24 cellular contexts compared by ENCODE assay signal in the genomic region with DNA sequence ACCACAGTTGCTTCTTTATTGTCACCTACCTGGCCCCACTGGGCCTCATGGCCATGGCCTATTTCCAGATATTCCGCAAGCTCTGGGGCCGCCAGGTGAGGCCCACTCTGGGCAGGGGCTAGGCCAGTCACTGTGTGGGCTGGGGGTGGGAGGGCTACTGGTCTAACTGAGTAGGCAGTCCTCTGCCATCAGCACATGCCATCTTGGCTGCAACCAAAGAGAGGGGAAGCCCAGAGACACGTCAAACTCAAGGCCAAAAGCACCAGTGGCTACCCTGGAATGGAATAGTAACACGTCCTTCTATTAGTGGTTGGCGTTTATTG. TPM values are rescaled to one million over a fixed set of nuclear protein-coding genes. Genes with fewer than 3 reads are reported as not detected.
DNase-seq lines count a peak whose midpoint lies in the region; ATAC-seq and TF ChIP-seq lines count a peak whose summit lies in the region.
"Had no signal": no experiment of that assay in that cellular context is flagged by ENCODE, and none has a peak within 500 bp of the region (broad histone marks: within the 10 kb centered on the region; RNA-seq: fewer than 3 reads in every experiment).

No MANE protein-coding gene starts in this region.

- H3K4me1 Mint-ChIP-seq in stimulated activated effector memory CD8-positive, alpha-beta T cell treated with anti-CD3 and anti-CD28 coated beads, Interleukin-12 subunit alpha, Interleukin-12 subunit beta, amount 100 ng/mL, for 72 hours, result peaks cover 19% of the 10 kb centered on the region

- ATAC-seq in heart left ventricle (no peak), GM18519 (IDR thresholded peaks at IDR 0.05; ENCODE audit: low FRiP score, unreplicated experiment) (no peak)
- ATAC-seq in stimulated activated effector memory CD8-positive, alpha-beta T cell treated with anti-CD3 and anti-CD28 coated beads, Interleukin-12 subunit alpha, Interleukin-12 subunit beta, amount 100 ng/mL, for 72 hours, result no peak
- ATAC-seq: A549, GM12878, GM23338 had no signal

- no peaks in the 10 kb centered on the region for H3K9me3 ChIP-seq in left ventricle myocardium inferior (replicated peaks)
- no peaks in the 10 kb centered on the region for H3K9me3 ChIP-seq in heart left ventricle
- H3K9me3 ChIP-seq: A549; BE2C; BLaER1 treated with 17β-estradiol and CSF1 and Interleukin-3, amounts not matched to agents 10 nM and 100 nM; HAP-1 had no signal

- H3K27ac ChIP-seq in left ventricle myocardium inferior (replicated peaks) (peak overlapping the region; percentile 60), heart left ventricle (no peak overlapping the region), coronary artery (no peak overlapping the region)
- H3K27ac ChIP-seq: A549 had no signal

- H3K4me3 ChIP-seq in left ventricle myocardium inferior (no peak overlapping the region), heart left ventricle (no peak overlapping the region), coronary artery (no peak overlapping the region)
- H3K4me3 ChIP-seq: A549; BLaER1 treated with 17β-estradiol and CSF1 and Interleukin-3, amounts not matched to agents 10 nM and 100 nM; GM12878; GM23338; HAP-1 had no signal

- no peak for TF ChIP-seq POLR2A in heart left ventricle (IDR thresholded peaks at IDR 0.05)

- no peaks in the 10 kb centered on the region for H3K9me3 Mint-ChIP-seq in stimulated activated effector memory CD8-positive, alpha-beta T cell treated with anti-CD3 and anti-CD28 coated beads, Interleukin-12 subunit alpha, Interleukin-12 subunit beta, amount 100 ng/mL, for 72 hours
- H3K9me3 Mint-ChIP-seq: CD4-positive, alpha-beta T cell; CD8-positive, alpha-beta memory T cell; GM23338; HFFc6 had no signal

- H3K27me3 ChIP-seq in left ventricle myocardium inferior (ENCODE audit: low read depth), result peaks cover 12% of the 10 kb centered on the region
- peaks cover 0 to 25% (median 4%) of the 10 kb centered on the region in 9 donors for H3K27me3 ChIP-seq in heart left ventricle
- H3K27me3 ChIP-seq: BE2C had no signal

- peaks cover under 1% of the 10 kb centered on the region for H3K36me3 Mint-ChIP-seq in stimulated activated effector memory CD8-positive, alpha-beta T cell treated with anti-CD3 and anti-CD28 coated beads, Interleukin-12 subunit alpha, Interleukin-12 subunit beta, amount 100 ng/mL, for 72 hours

- no peak for TF ChIP-seq CTCF in left ventricle myocardium inferior (IDR thresholded peaks at IDR 0.05; ENCODE audit: borderline replicate concordance)
- TF ChIP-seq CTCF in heart left ventricle (IDR thresholded peaks at IDR 0.05), result no peak
- no peak for TF ChIP-seq CTCF in coronary artery (IDR thresholded peaks at IDR 0.05)

- H3K4me1 ChIP-seq in left ventricle myocardium inferior (peaks cover 48% of the 10 kb centered on the region), heart left ventricle (peaks cover 3 to 49% (median 24%) of the 10 kb centered on the region in 12 donors)
- H3K4me1 ChIP-seq: A549, BE2C, HAP-1 had no signal

- intact Hi-C loops in left ventricle myocardium inferior (cut with micrococcal nuclease), result no loop called here
- intact Hi-C loops in heart left ventricle (cut with DNase I), result no loop called here

- H3K36me3 ChIP-seq in left ventricle myocardium inferior (no peaks in the 10 kb centered on the region), heart left ventricle (no peaks in the 10 kb centered on the region)
- H3K36me3 ChIP-seq: BE2C, HAP-1 had no signal

- peak overlapping the region; percentile 34 for H3K27ac Mint-ChIP-seq in stimulated activated effector memory CD8-positive, alpha-beta T cell treated with anti-CD3 and anti-CD28 coated beads, Interleukin-12 subunit alpha, Interleukin-12 subunit beta, amount 100 ng/mL, for 72 hours
- H3K27ac Mint-ChIP-seq: CD4-positive, alpha-beta T cell; CD8-positive, alpha-beta memory T cell; GM23338; HFFc6 had no signal

- no peak overlapping the region for H3K4me3 Mint-ChIP-seq in stimulated activated effector memory CD8-positive, alpha-beta T cell treated with anti-CD3 and anti-CD28 coated beads, Interleukin-12 subunit alpha, Interleukin-12 subunit beta, amount 100 ng/mL, for 72 hours
- H3K4me3 Mint-ChIP-seq: CD14-positive monocyte; CD4-positive, alpha-beta T cell; CD8-positive, alpha-beta memory T cell; GM23338; HFFc6 had no signal

- 95 to 98% (median 96%) methylated on average over 5 of the region's 5 CpGs for WGBS in heart left ventricle, 4 donors

- DNase-seq in left ventricle myocardium inferior (no peak), heart left ventricle (no peak), coronary artery (ENCODE audit: low spot score) (peak; percentile 69), iPS-NIHi11 (ENCODE audit: low spot score) (no peak)
- DNase-seq in stimulated activated effector memory CD8-positive, alpha-beta T cell treated with anti-CD3 and anti-CD28 coated beads, Interleukin-12 subunit alpha, Interleukin-12 subunit beta, amount 100 ng/mL, for 72 hours (ENCODE audit: low spot score in 2 of 2), result no peak
- DNase-seq: 8988T; ACHN; AML-193; BE2C; CD4-positive, alpha-beta T cell; CD8-positive, alpha-beta memory T cell; DMS 273 treated with DMSO at 0.1 percent for 48 hours; DMS79; EL; GDM1; HFFc6 had no signal

RNA-seq across cellular contexts. Expression of gene HCRTR1, which starts 4.0 kb away (rescaled TPM):
- total RNA-seq in left ventricle myocardium inferior (0.44 TPM), heart left ventricle (under 1 TPM in 5 of 9 donors, not detected in 4; 0.21 to 0.82 (median 0.30) TPM)
- under 1 TPM; 0.24 to 0.50 TPM for polyA plus RNA-seq in heart left ventricle
- total RNA-seq: CD4-positive, alpha-beta T cell; CD8-positive, alpha-beta memory T cell; GM12878; H4; HFFc6 had no signal
- polyA plus RNA-seq: A549; CD14-positive monocyte; CD8-positive, alpha-beta memory T cell; GM12878 had no signal

RNA-seq across cellular contexts. Expression of gene PEF1, which starts 23.2 kb away (rescaled TPM):
- total RNA-seq in left ventricle myocardium inferior (36.4 TPM), heart left ventricle (10 to 100 TPM; 32.2 to 55.4 (median 42.4) TPM)
- polyA plus RNA-seq in heart left ventricle, result 100 to 1,000 TPM in 1 of 2 donors, 10 to 100 TPM in 1; 36.1 to 106 TPM

RNA-seq across cellular contexts. Expression of gene TINAGL1, which starts 45.1 kb away (rescaled TPM):
- total RNA-seq in left ventricle myocardium inferior (223 TPM), heart left ventricle (100 to 1,000 TPM; 136 to 697 (median 199) TPM)
- polyA plus RNA-seq in heart left ventricle, result 100 to 1,000 TPM; 263 to 354 TPM
- total RNA-seq: CD4-positive, alpha-beta T cell; CD8-positive, alpha-beta memory T cell had no signal
- polyA plus RNA-seq: CD14-positive monocyte; CD8-positive, alpha-beta memory T cell had no signal
